20 cellular contexts compared by ENCODE assay signal in the genomic region with DNA sequence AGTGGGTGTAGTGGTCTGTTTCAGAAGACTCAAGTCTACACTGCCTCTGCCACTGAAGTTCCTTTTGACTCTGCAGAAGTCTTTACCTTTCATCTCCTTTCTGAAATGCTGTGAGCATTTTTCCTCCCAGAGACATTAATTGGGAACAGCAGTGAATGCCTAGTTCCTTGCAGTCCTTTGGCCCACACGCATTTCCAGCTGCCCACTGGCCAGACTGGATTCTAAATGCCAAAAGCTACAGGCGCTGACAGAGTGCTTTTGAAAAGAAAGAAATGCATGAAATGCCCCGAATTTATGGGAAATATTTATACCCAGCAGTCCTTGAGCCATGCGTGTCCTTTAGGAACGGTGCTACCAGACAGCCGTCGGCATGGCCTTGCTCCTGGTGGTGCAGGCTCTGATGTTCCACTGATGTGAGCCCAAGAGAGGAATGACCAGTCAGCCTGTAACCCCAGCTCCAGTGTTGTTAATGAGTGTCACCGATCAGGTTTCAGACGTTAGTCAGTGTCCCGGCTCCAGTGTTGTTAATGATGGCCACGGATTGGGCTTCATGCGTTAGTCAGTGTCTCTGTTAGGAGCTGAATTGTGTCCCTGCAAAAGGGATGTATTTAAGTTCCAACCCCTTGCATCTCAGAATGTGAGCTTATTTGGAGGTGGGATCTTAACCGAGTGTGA.
"Had no signal": no experiment of that assay in that cellular context is flagged by ENCODE, and none has a peak within 500 bp of the region (broad histone marks: within the 10 kb centered on the region; RNA-seq: fewer than 3 reads in every experiment).

No MANE protein-coding gene starts in this region.

- H3K27ac ChIP-seq: esophagus squamous epithelium, left ventricle myocardium inferior, neural progenitor cell, prostate gland, skin epidermis, vagina had no signal

- H3K27me3 ChIP-seq: esophagus squamous epithelium, neural progenitor cell, tibial nerve, vagina had no signal

- H3K4me2 ChIP-seq: neural progenitor cell had no signal

- H3K36me3 ChIP-seq: esophagus squamous epithelium, left ventricle myocardium inferior, neural progenitor cell, prostate gland, tibial nerve, vagina had no signal

- H3K9ac ChIP-seq: neural progenitor cell had no signal

- DNase-seq: activated CD4-positive, alpha-beta T cell treated with anti-CD3 and anti-CD28 coated beads, Interleukin-2, amount 50 U/mL, for 1 hour; activated T-cell treated with anti-CD3 and anti-CD28 coated beads for 4 hours; amniotic stem cell; effector memory CD8-positive, alpha-beta T cell; esophagus squamous epithelium; foreskin melanocyte; kidney; left ventricle myocardium inferior; mammary epithelial cell; naive B cell; right cardiac atrium; stimulated activated naive CD8-positive, alpha-beta T cell treated with anti-CD3 and anti-CD28 coated beads, Interleukin-15, Interleukin-2, amounts not matched to agents 100 U/mL and 50 U/mL, for 24 hours; T-helper 1 cell; T-helper 9 cell had no signal

- ATAC-seq: activated CD4-positive, CD25-positive, alpha-beta regulatory T cell treated with anti-CD3 and anti-CD28 coated beads, Interleukin-2, amount 50 U/mL, for 24 hours; effector memory CD8-positive, alpha-beta T cell; right cardiac atrium; stimulated activated naive CD8-positive, alpha-beta T cell treated with anti-CD3 and anti-CD28 coated beads, Interleukin-15, Interleukin-2, amounts not matched to agents 100 U/mL and 50 U/mL, for 24 hours had no signal

- H3K9me3 ChIP-seq: esophagus squamous epithelium, left ventricle myocardium inferior, prostate gland, tibial nerve, vagina had no signal

- H3K4me3 ChIP-seq: esophagus squamous epithelium, left ventricle myocardium inferior, neural progenitor cell, prostate gland, skin epidermis, tibial nerve, vagina had no signal

- H2AFZ ChIP-seq: neural progenitor cell had no signal

- H3K4me1 ChIP-seq: esophagus squamous epithelium, left ventricle myocardium inferior, neural progenitor cell, prostate gland, tibial nerve, vagina had no signal
